Comparison of ENCODE assay signal across 16 cellular contexts in the genomic region with DNA sequence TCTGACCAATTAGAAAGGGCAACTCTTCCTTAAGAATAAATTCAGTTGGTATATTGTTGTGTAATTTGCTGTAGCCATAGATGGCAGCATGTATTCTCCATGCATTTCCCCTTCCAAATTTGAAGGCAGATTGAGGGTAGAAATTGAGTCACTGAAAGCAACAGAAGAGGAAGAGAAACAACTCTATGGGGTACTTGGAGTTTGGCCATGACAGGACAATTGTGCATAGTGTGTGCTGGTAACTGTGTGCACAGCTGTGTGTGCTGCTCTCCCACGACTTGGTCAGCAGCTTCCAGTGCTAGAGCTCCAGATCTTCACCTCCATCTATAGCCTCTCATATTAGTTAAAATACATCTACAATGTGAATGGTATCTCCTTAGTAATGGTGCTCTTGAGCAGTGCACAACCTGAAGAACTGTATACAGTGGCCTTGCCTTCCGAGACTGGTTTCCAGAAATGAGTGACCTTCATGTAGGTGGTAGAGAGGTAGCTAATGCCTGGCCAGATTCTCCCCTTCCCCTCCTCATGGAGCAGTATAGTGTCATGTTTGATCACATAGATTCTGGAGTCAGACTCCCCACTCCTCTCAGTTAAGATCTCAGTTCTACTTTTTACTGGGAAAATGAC. TPM values are rescaled to one million over a fixed set of nuclear protein-coding genes. Genes with fewer than 3 reads are reported as not detected.
DNase-seq lines count a peak whose midpoint lies in the region; ATAC-seq, FAIRE-seq and TF ChIP-seq lines count a peak whose summit lies in the region.
"Had no signal": no experiment of that assay in that cellular context is flagged by ENCODE, and none has a peak within 500 bp of the region (broad histone marks: within the 10 kb centered on the region; RNA-seq: fewer than 3 reads in every experiment).

No MANE protein-coding gene starts in this region.

- TF ChIP-seq CTCF in type B pancreatic cell (conservative IDR thresholded peaks at IDR 0.05) = no peak

- FAIRE-seq in GM19239 (lab: Jason Lieb, UNC) = peak; percentile 84
- FAIRE-seq: colon had no signal

- peaks cover 25% of the 10 kb centered on the region for H3K27me3 Mint-ChIP-seq in type B pancreatic cell

- no peaks in the 10 kb centered on the region for H3K36me3 Mint-ChIP-seq in type B pancreatic cell
- H3K36me3 Mint-ChIP-seq: activated naive CD8-positive, alpha-beta T cell treated with anti-CD3 and anti-CD28 coated beads for 36 hours; mesothelial cell of epicardium had no signal

- ATAC-seq in HG02884 (IDR thresholded peaks at IDR 0.05; ENCODE audit: unreplicated experiment) = peak; percentile 57

- H3K27ac Mint-ChIP-seq in type B pancreatic cell = no peak overlapping the region
- H3K27ac Mint-ChIP-seq: activated naive CD8-positive, alpha-beta T cell treated with anti-CD3 and anti-CD28 coated beads for 36 hours; mesothelial cell of epicardium; progenitor cell of endocrine pancreas; stimulated activated naive CD8-positive, alpha-beta T cell treated with anti-CD3 and anti-CD28 coated beads, Interleukin-15, Interleukin-2, amounts not matched to agents 100 ng/mL and 50 ng/mL, for 24 hours had no signal

- no peak for DNase-seq in GM19239 (ENCODE audit: insufficient read length, low spot score)
- peak; percentile 97 for DNase-seq in MV-4-11 (lab: John Stamatoyannopoulos, UW)
- no peak for DNase-seq in type B pancreatic cell (ENCODE audit: extremely low spot score, unreplicated experiment)
- DNase-seq in DMS153 treated with DMSO at 0.1 percent for 48 hours (lab: John Stamatoyannopoulos, UW; ENCODE audit: unreplicated experiment) = no peak
- DNase-seq in DMS79 treated with DMSO at 0.1 percent for 48 hours (lab: John Stamatoyannopoulos, UW) = no peak
- no peak for DNase-seq in posterior vena cava (ENCODE audit: low spot score)
- DNase-seq: activated naive CD8-positive, alpha-beta T cell treated with anti-CD3 and anti-CD28 coated beads for 36 hours; NCI-H187; OCI-M1 had no signal

- peak overlapping the region; percentile 4 for H3K4me3 Mint-ChIP-seq in type B pancreatic cell
- H3K4me3 Mint-ChIP-seq: activated naive CD8-positive, alpha-beta T cell treated with anti-CD3 and anti-CD28 coated beads for 36 hours; mesothelial cell of epicardium; stimulated activated naive CD8-positive, alpha-beta T cell treated with anti-CD3 and anti-CD28 coated beads, Interleukin-15, Interleukin-2, amounts not matched to agents 100 ng/mL and 50 ng/mL, for 24 hours had no signal

- H3K4me1 Mint-ChIP-seq in type B pancreatic cell (ENCODE audit: unreplicated experiment) = no peaks in the 10 kb centered on the region
- H3K4me1 Mint-ChIP-seq: mesothelial cell of epicardium had no signal

- no peaks in the 10 kb centered on the region for H3K9me3 Mint-ChIP-seq in type B pancreatic cell
- H3K9me3 Mint-ChIP-seq: activated naive CD8-positive, alpha-beta T cell treated with anti-CD3 and anti-CD28 coated beads for 36 hours; mesothelial cell of epicardium; stimulated activated naive CD8-positive, alpha-beta T cell treated with anti-CD3 and anti-CD28 coated beads, Interleukin-15, Interleukin-2, amounts not matched to agents 100 ng/mL and 50 ng/mL, for 24 hours had no signal

- intact Hi-C loops in posterior vena cava (cut with DNase I) = no loop called here

RNA-seq across cellular contexts. Expression of a gene that starts 0.9 kb away (rescaled TPM):
- not detected in 2 replicates for total RNA-seq in type B pancreatic cell (ENCODE audit: low replicate concordance)
- not detected for total RNA-seq in posterior vena cava
- total RNA-seq: activated naive CD8-positive, alpha-beta T cell treated with anti-CD3 and anti-CD28 coated beads for 36 hours; fibroblast of lung; H4; mesothelial cell of epicardium; progenitor cell of endocrine pancreas had no signal

RNA-seq across cellular contexts. Expression of a gene that starts 24.9 kb away (rescaled TPM):
- 16.9 and 30.1 TPM in 2 replicates for total RNA-seq in type B pancreatic cell (ENCODE audit: low replicate concordance)
- total RNA-seq in posterior vena cava = under 1 TPM; 0.33 to 0.79 TPM
- total RNA-seq: fibroblast of lung, H4, mesothelial cell of epicardium, progenitor cell of endocrine pancreas had no signal

RNA-seq across cellular contexts. Expression of a gene that starts 49.4 kb away (rescaled TPM):
- total RNA-seq in type B pancreatic cell (ENCODE audit: low replicate concordance) (0.58 and 0.81 TPM in 2 replicates), posterior vena cava (1 to 10 TPM; 1.4 to 3.3 TPM)
- total RNA-seq: mesothelial cell of epicardium, progenitor cell of endocrine pancreas had no signal

Comparison
In these comparisons a context has a peak if more than half of its experiments do, and no peak if none do; other contexts are left out.
1. RNA of a gene that starts 24.9 kb away (total RNA-seq): 16.9 to 30.1 TPM in type B pancreatic cell; 0.33 to 0.79 TPM in posterior vena cava; every median in the first group is over 10 times any median in the second.